Comparison of ENCODE assay signal across 8 cellular contexts in the genomic region with DNA sequence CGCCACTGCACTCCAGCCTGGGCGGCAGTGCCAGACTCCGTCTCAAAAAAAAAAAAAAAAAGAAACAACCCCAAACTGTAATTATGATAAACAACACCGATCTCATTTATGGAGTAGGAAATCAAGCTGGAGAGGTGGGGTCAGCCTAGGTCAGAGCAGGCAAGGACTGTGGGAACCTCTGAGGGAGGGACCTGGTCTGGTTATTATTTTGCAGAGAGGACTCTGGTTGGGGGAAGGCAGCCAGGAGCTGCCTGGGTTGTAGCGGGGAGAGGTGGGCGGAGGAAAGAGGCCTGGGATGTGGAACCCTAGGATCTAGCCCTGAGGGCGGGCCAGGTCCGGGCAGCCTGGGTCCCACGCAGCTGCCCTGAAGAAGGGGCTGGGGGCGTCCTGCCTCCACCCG. TPM values are rescaled to one million over a fixed set of nuclear protein-coding genes. Genes with fewer than 3 reads are reported as not detected.
DNase-seq lines count a peak whose midpoint lies in the region; ATAC-seq, FAIRE-seq and TF ChIP-seq lines count a peak whose summit lies in the region.

No MANE protein-coding gene starts in this region.

- TF ChIP-seq POLR2A in H1 (IDR thresholded peaks at IDR 0.05; ENCODE audit: control extremely low read depth in 1 of 2, low read depth in 2 of 2, low read length in 2 of 2), result no peak

- peak overlapping the region; percentile 52 to 66; a peak in 3 of 4 replicates for H3K4me2 ChIP-seq in H1 (ENCODE audit: insufficient read depth in 1 of 2, low read depth in 2 of 2, low read length in 2 of 2)

- CTCF ChIA-PET in CD8-positive, alpha-beta memory T cell (lab: Charles Lee), result interaction anchor here (0.7 to 2.3 kb wide), 14 partner anchors 9 to 223 kb away, joined by 3 to 9 read pairs (median 3); a partner anchor contains a TSS
- CTCF ChIA-PET in Panc1 (lab: Charles Lee) (interaction anchor here (0.7 to 1.0 kb wide), 3 partner anchors 65 to 147 kb away, joined by 3 to 4 read pairs (median 3); a partner anchor contains a TSS), H1 (lab: Charles Lee; ENCODE audit: partially characterized antibody) (interaction anchor here (0.7 to 8.0 kb wide), 24 partner anchors 9 to 145 kb away, joined by 3 to 75 read pairs (median 4); a partner anchor contains a TSS)

- TF ChIP-seq CTCF in Panc1 (IDR thresholded peaks at IDR 0.05) (no peak), H1 (IDR thresholded peaks at IDR 0.05; ENCODE audit: control extremely low read depth in 1 of 3, insufficient read depth in 1 of 3, low read depth in 1 of 3, low read length in 3 of 3) (no peak)

- H3K27me3 ChIP-seq in CD8-positive, alpha-beta memory T cell (ENCODE audit: insufficient read depth, low read length, poor library complexity, severe bottlenecking), result no peaks in the 10 kb centered on the region
- no peaks in the 10 kb centered on the region for H3K27me3 ChIP-seq in Panc1 (ENCODE audit: control insufficient read depth, insufficient read depth, low read length)
- peaks cover 0 to 24% (median 13%) of the 10 kb centered on the region in 4 experiments; a peak in 5 of 7 replicates for H3K27me3 ChIP-seq in H1 (replicated peaks in 1 of 4; ENCODE audit: control insufficient read depth in 3 of 4, extremely low read depth in 1 of 4, insufficient read depth in 3 of 4, low read length in 3 of 4)

- H3K9me3 Mint-ChIP-seq in CD8-positive, alpha-beta memory T cell, result no peaks in the 10 kb centered on the region
- no peaks in the 10 kb centered on the region for H3K9me3 Mint-ChIP-seq in naive thymus-derived CD8-positive, alpha-beta T cell

- in situ Hi-C loops in Panc1 (cut with HindIII; ENCODE audit: low pct_unique_long_range_greater_than_20kb, low sequenced_read_pairs), result no loop called here

- no peak for TF ChIP-seq RAD21 in H1 (IDR thresholded peaks at IDR 0.05 in 1 of 2, conservative IDR thresholded peaks at IDR 0.05 in 1 of 2; ENCODE audit: low read depth in 2 of 2, low read length in 2 of 2)

- no peaks in the 10 kb centered on the region for H3K79me1 ChIP-seq in H1 (ENCODE audit: low read depth, low read length)

- H2BK20ac ChIP-seq in H1 (ENCODE audit: low read length), result no peak overlapping the region

- H3K79me2 ChIP-seq in H1 (ENCODE audit: control insufficient read depth in 1 of 2, insufficient read depth in 2 of 2, low read length in 2 of 2), result no peaks in the 10 kb centered on the region

- H3K9me3 ChIP-seq in CD8-positive, alpha-beta memory T cell (ENCODE audit: low read length), result no peaks in the 10 kb centered on the region
- H3K9me3 ChIP-seq in Panc1 (ENCODE audit: control insufficient read depth, insufficient read depth, low read depth, low read length) (no peaks in the 10 kb centered on the region), H1 (ENCODE audit: insufficient read depth in 2 of 2, low read depth in 1 of 2, low read length in 1 of 2) (no peaks in the 10 kb centered on the region)

- H3K27ac Mint-ChIP-seq in CD8-positive, alpha-beta memory T cell, result peak overlapping the region in 3 of 8 donors; percentile 52 to 83 (median 83)
- peak overlapping the region in 8 of 10 donors; percentile 53 to 88 (median 74) for H3K27ac Mint-ChIP-seq in naive thymus-derived CD8-positive, alpha-beta T cell

- H3K23me2 ChIP-seq in H1 (ENCODE audit: low read depth, low read length), result no peaks in the 10 kb centered on the region

- no peak overlapping the region for H4K91ac ChIP-seq in H1 (replicated peaks; ENCODE audit: insufficient read length, low read length)

- no peak overlapping the region for H3K56ac ChIP-seq in H1 (replicated peaks; ENCODE audit: insufficient read length, low read depth, low read length)

- H3K36me3 Mint-ChIP-seq in CD8-positive, alpha-beta memory T cell, result no peaks in the 10 kb centered on the region
- H3K36me3 Mint-ChIP-seq in naive thymus-derived CD8-positive, alpha-beta T cell, result no peaks in the 10 kb centered on the region

- H4K8ac ChIP-seq in H1 (ENCODE audit: extremely low read depth, insufficient read depth, low read length), result no peak overlapping the region; the same call in 1 of the 2 replicates

- intact Hi-C loops in Panc1 (cut with micrococcal nuclease; ENCODE audit: unreplicated experiment), result no loop called here

- H3K4me1 Mint-ChIP-seq in CD8-positive, alpha-beta memory T cell, result peaks cover 2 to 4% (median 3%) of the 10 kb centered on the region in 3 donors
- H3K4me1 Mint-ChIP-seq in naive thymus-derived CD8-positive, alpha-beta T cell, result peaks cover 0 to 6% (median 2%) of the 10 kb centered on the region in 4 donors

- H3K27me3 Mint-ChIP-seq in CD8-positive, alpha-beta memory T cell, result peaks cover 3 to 8% of the 10 kb centered on the region in 2 donors
- peaks cover 0 to 9% (median 4%) of the 10 kb centered on the region in 5 donors for H3K27me3 Mint-ChIP-seq in naive thymus-derived CD8-positive, alpha-beta T cell

- H3K18ac ChIP-seq in H1 (ENCODE audit: extremely low read depth, low read length), result no peak overlapping the region

- 18% methylated on average over 6 of the region's 11 CpGs; no CpG with 5 or more reads in 1 of the 2 experiments for WGBS in H1 (ENCODE audit: extremely low coverage in 1 of 2, insufficient coverage in 1 of 2, insufficient read length in 1 of 2, insufficient replicate concordance in 2 of 2, low coverage in 1 of 2, low lambda C conversion rate in 2 of 2, missing lambda C conversion rate in 1 of 2), 2 experiments

- H2AK5ac ChIP-seq in H1 (ENCODE audit: low read depth, low read length), result no peak overlapping the region

- ATAC-seq in Panc1 (peak; percentile 76), GM18519 (IDR thresholded peaks at IDR 0.05; ENCODE audit: low FRiP score, unreplicated experiment) (no peak)
- ATAC-seq in naive thymus-derived CD8-positive, alpha-beta T cell, result peak; percentile 29 to 38

- H3K27ac ChIP-seq in CD8-positive, alpha-beta memory T cell (ENCODE audit: low read depth, low read length), result peak overlapping the region; percentile 38
- H3K27ac ChIP-seq in Panc1 (ENCODE audit: low read length), result peak overlapping the region; percentile 71
- H3K27ac ChIP-seq in H1 (ENCODE audit: low read depth, low read length), result no peak overlapping the region

- no peak overlapping the region for H2BK12ac ChIP-seq in H1 (ENCODE audit: low read depth, low read length)

- POLR2A ChIA-PET in CD8-positive, alpha-beta memory T cell (lab: Charles Lee), result interaction anchor here (0.6 kb wide), 1 partner anchor 30 kb away, joined by 6 read pairs; a partner anchor contains a TSS
- POLR2A ChIA-PET in Panc1 (lab: Charles Lee), result interaction anchor here (0.5 to 0.6 kb wide), 2 partner anchors 55 to 88 kb away, joined by 3 to 6 read pairs; no protein-coding TSS in a partner anchor
- POLR2A ChIA-PET in H1 (lab: Charles Lee; ENCODE audit: partially characterized antibody), result interaction anchor here (4.1 kb wide), 1 partner anchor 35 kb away, joined by 27 read pairs; a partner anchor contains a TSS
- POLR2A ChIA-PET in naive thymus-derived CD8-positive, alpha-beta T cell (lab: Charles Lee), result interaction anchor here (0.6 to 1.5 kb wide), 6 partner anchors 15 to 436 kb away, joined by 3 to 7 read pairs (median 3); a partner anchor contains a TSS

- peaks cover 4% of the 10 kb centered on the region for H3K4me1 ChIP-seq in CD8-positive, alpha-beta memory T cell (ENCODE audit: insufficient read depth, low read length)
- H3K4me1 ChIP-seq in Panc1 (ENCODE audit: control insufficient read depth, insufficient read depth, low read length) (peaks cover 8% of the 10 kb centered on the region), H1 (replicated peaks in 1 of 4; ENCODE audit: control insufficient read depth in 3 of 4, insufficient read depth in 4 of 4, low read length in 3 of 4) (peaks cover 0 to 14% (median 6%) of the 10 kb centered on the region in 4 experiments; a peak in 5 of 7 replicates)

- H2BK120ac ChIP-seq in H1 (replicated peaks; ENCODE audit: low read depth, low read length), result no peak overlapping the region

- DNase-seq in CD8-positive, alpha-beta memory T cell, result peak in 1 of 5 donors; percentile 19
- DNase-seq in HCEC 1CT, result peak; percentile 27
- no peak for DNase-seq in Panc1 (ENCODE audit: low read depth, low spot score)
- DNase-seq in H1 (ENCODE audit: low read depth in 1 of 2, low spot score in 2 of 2), result no peak
- DNase-seq in naive thymus-derived CD8-positive, alpha-beta T cell, result peak in 2 of 10 donors; percentile 5 to 17
- no peak for DNase-seq in NCI-H128 (lab: John Stamatoyannopoulos, UW; ENCODE audit: unreplicated experiment)
- no peak for DNase-seq in SHP77 treated with DMSO at 0.1 percent for 48 hours (lab: John Stamatoyannopoulos, UW)

- H4K20me1 ChIP-seq in H1 (replicated peaks in 1 of 2; ENCODE audit: control insufficient read depth in 1 of 2, insufficient read depth in 2 of 2, low read length in 2 of 2), result no peaks in the 10 kb centered on the region

- H3K4me3 Mint-ChIP-seq in CD8-positive, alpha-beta memory T cell, result peak overlapping the region; percentile 63 to 81 (median 78)
- H3K4me3 Mint-ChIP-seq in naive thymus-derived CD8-positive, alpha-beta T cell, result peak overlapping the region; percentile 67 to 89 (median 83)

- H3K36me3 ChIP-seq in CD8-positive, alpha-beta memory T cell (ENCODE audit: insufficient read depth, low read length), result no peaks in the 10 kb centered on the region
- H3K36me3 ChIP-seq in Panc1 (ENCODE audit: control insufficient read depth, insufficient read depth, low read length), result no peaks in the 10 kb centered on the region
- no peaks in the 10 kb centered on the region for H3K36me3 ChIP-seq in H1 (ENCODE audit: control insufficient read depth in 2 of 4, insufficient read depth in 4 of 4, low read length in 3 of 4)

- no peak overlapping the region for H2BK15ac ChIP-seq in H1 (ENCODE audit: low read length)

- FAIRE-seq in H1 (lab: Jason Lieb, UNC), result no peak

- no peak for TF ChIP-seq EP300 in H1 (IDR thresholded peaks at IDR 0.05; ENCODE audit: borderline replicate concordance in 1 of 2, low read depth in 2 of 2, low read length in 2 of 2)

- no peak overlapping the region for H3K4ac ChIP-seq in H1 (replicated peaks; ENCODE audit: insufficient read length, low read depth, low read length)

- no peak overlapping the region for H3K23ac ChIP-seq in H1 (ENCODE audit: insufficient read length)

- H3K14ac ChIP-seq in H1 (ENCODE audit: insufficient read length), result no peak overlapping the region

- BruUV-seq in Panc1 (replicated peaks; lab: Mats Ljungman, UMichigan), result no TSS peak

- H3K4me3 ChIP-seq in CD8-positive, alpha-beta memory T cell (ENCODE audit: low read length), result no peak overlapping the region
- H3K4me3 ChIP-seq in Panc1 (ENCODE audit: low read depth in 2 of 2, low read length in 2 of 2) (peak overlapping the region; percentile 43 to 62), H1 (ENCODE audit: extremely low read depth in 1 of 4, insufficient read depth in 2 of 4, low read depth in 3 of 4, low read length in 4 of 4) (peak overlapping the region; percentile 21 to 55 (median 36); a peak in 6 of 8 replicates)

- H2BK5ac ChIP-seq in H1 (ENCODE audit: low read depth, low read length), result no peak overlapping the region

- H2AFZ ChIP-seq in H1 (ENCODE audit: low read length), result no peak overlapping the region

- H4K5ac ChIP-seq in H1 (ENCODE audit: insufficient read length, low read depth, low read length), result no peak overlapping the region

- no peak overlapping the region for H3K9ac ChIP-seq in H1 (replicated peaks in 1 of 4; ENCODE audit: extremely low read depth in 1 of 4, low read depth in 3 of 4, low read length in 3 of 4)

RNA-seq across cellular contexts. Expression of a gene that starts 10.9 kb away (rescaled TPM):
- total RNA-seq in CD8-positive, alpha-beta memory T cell, result not detected
- not detected for polyA plus RNA-seq in CD8-positive, alpha-beta memory T cell
- total RNA-seq in Panc1 (2021; ENCODE audit: unreplicated experiment), result 3.3 TPM
- 2.3 TPM for polyA plus RNA-seq in Panc1 (2012; ENCODE audit: insufficient read length)
- total RNA-seq in H1 (2021; fragmentation: NEBNext Ultra II Directional; extraction: Animal tissue kit (Norgen Biotek cat#: 25700)), result 0.39 TPM in 1 of 2 replicates, not detected in the other
- polyA plus RNA-seq in H1 (2011; rRNA removed), result 0.36 and 0.63 TPM in 2 replicates
- 0.09 TPM for polyA plus RNA-seq in H1 (2011; cell fraction: cytosol; rRNA removed)
- 0.40 TPM for polyA plus RNA-seq in H1 (2011; cell fraction: nucleus; rRNA removed)
- polyA plus RNA-seq in H1 (2012, experiment 1 of 2), result 0.15 to 0.17 TPM in 2 of 4 replicates, not detected in the others
- polyA plus RNA-seq in H1 (2012, experiment 2 of 2), result not detected
- 0.26 TPM for polyA plus RNA-seq in H1 (2013, experiment 1 of 2)
- 0.18 TPM for polyA plus RNA-seq in H1 (2013, experiment 2 of 2)
- polyA minus RNA-seq in H1 (2011; rRNA and poly(A)+ RNA removed), result not detected in 2 replicates
- not detected for polyA minus RNA-seq in H1 (2011; cell fraction: cytosol; rRNA and poly(A)+ RNA removed)
- not detected for polyA minus RNA-seq in H1 (2011; cell fraction: nucleus; rRNA and poly(A)+ RNA removed)
- not detected for total RNA-seq in naive thymus-derived CD8-positive, alpha-beta T cell
- polyA plus RNA-seq in naive thymus-derived CD8-positive, alpha-beta T cell, result not detected

RNA-seq across cellular contexts. Expression of a gene that starts 13.9 kb away (rescaled TPM):
- 10 to 100 TPM; 20.4 TPM for total RNA-seq in CD8-positive, alpha-beta memory T cell
- 20.2 TPM for polyA plus RNA-seq in CD8-positive, alpha-beta memory T cell
- 25.3 TPM for total RNA-seq in Panc1 (2021; ENCODE audit: unreplicated experiment)
- polyA plus RNA-seq in Panc1 (2012; ENCODE audit: insufficient read length), result 44.3 TPM
- 28.2 and 34.1 TPM in 2 replicates for total RNA-seq in H1 (2021; fragmentation: NEBNext Ultra II Directional; extraction: Animal tissue kit (Norgen Biotek cat#: 25700))
- polyA plus RNA-seq in H1 (2011; rRNA removed), result 51.4 and 53.8 TPM in 2 replicates
- polyA plus RNA-seq in H1 (2011; cell fraction: cytosol; rRNA removed), result 42.6 TPM
- polyA plus RNA-seq in H1 (2011; cell fraction: nucleus; rRNA removed), result 40.0 TPM
- polyA plus RNA-seq in H1 (2012, experiment 1 of 2), result 21.6 to 38.9 TPM (median 38.0 TPM) in 4 replicates
- polyA plus RNA-seq in H1 (2012, experiment 2 of 2), result 60.9 TPM
- 27.6 TPM for polyA plus RNA-seq in H1 (2013, experiment 1 of 2)
- 28.2 TPM for polyA plus RNA-seq in H1 (2013, experiment 2 of 2)
- 29.0 and 33.9 TPM in 2 replicates for polyA minus RNA-seq in H1 (2011; rRNA and poly(A)+ RNA removed)
- polyA minus RNA-seq in H1 (2011; cell fraction: cytosol; rRNA and poly(A)+ RNA removed), result 23.3 TPM
- 20.6 TPM for polyA minus RNA-seq in H1 (2011; cell fraction: nucleus; rRNA and poly(A)+ RNA removed)
- total RNA-seq in naive thymus-derived CD8-positive, alpha-beta T cell, result 1 to 10 TPM; 9.9 to 10.0 TPM
- 10 to 100 TPM; 13.9 to 19.1 (median 16.2) TPM for polyA plus RNA-seq in naive thymus-derived CD8-positive, alpha-beta T cell

RNA-seq across cellular contexts. Expression of a gene that starts 25.4 kb away (rescaled TPM):
- total RNA-seq in CD8-positive, alpha-beta memory T cell, result under 1 TPM; 0.37 to 0.62 TPM
- polyA plus RNA-seq in CD8-positive, alpha-beta memory T cell, result not detected
- 0.26 TPM for total RNA-seq in Panc1 (2021; ENCODE audit: unreplicated experiment)
- not detected for polyA plus RNA-seq in Panc1 (2012; ENCODE audit: insufficient read length)
- total RNA-seq in H1 (2021; fragmentation: NEBNext Ultra II Directional; extraction: Animal tissue kit (Norgen Biotek cat#: 25700)), result 0.19 and 0.39 TPM in 2 replicates
- 0.08 and 0.24 TPM in 2 replicates for polyA plus RNA-seq in H1 (2011; rRNA removed)
- 0.21 TPM for polyA plus RNA-seq in H1 (2011; cell fraction: cytosol; rRNA removed)
- 0.56 TPM for polyA plus RNA-seq in H1 (2011; cell fraction: nucleus; rRNA removed)
- polyA plus RNA-seq in H1 (2012, experiment 1 of 2), result 0.23 to 0.62 TPM (median 0.42 TPM) in 4 replicates
- polyA plus RNA-seq in H1 (2012, experiment 2 of 2), result 0.16 TPM
- 0.14 TPM for polyA plus RNA-seq in H1 (2013, experiment 1 of 2)
- polyA plus RNA-seq in H1 (2013, experiment 2 of 2), result 0.20 TPM
- 0.69 TPM in 1 of 2 replicates, not detected in the other for polyA minus RNA-seq in H1 (2011; rRNA and poly(A)+ RNA removed)
- not detected for polyA minus RNA-seq in H1 (2011; cell fraction: cytosol; rRNA and poly(A)+ RNA removed)
- not detected for polyA minus RNA-seq in H1 (2011; cell fraction: nucleus; rRNA and poly(A)+ RNA removed)
- not detected for total RNA-seq in naive thymus-derived CD8-positive, alpha-beta T cell
- not detected for polyA plus RNA-seq in naive thymus-derived CD8-positive, alpha-beta T cell

RNA-seq across cellular contexts. Expression of a gene that starts 30.2 kb away (rescaled TPM):
- 100 to 1,000 TPM; 150 to 152 TPM for total RNA-seq in CD8-positive, alpha-beta memory T cell
- 236 TPM for polyA plus RNA-seq in CD8-positive, alpha-beta memory T cell
- 287 TPM for total RNA-seq in Panc1 (2021; ENCODE audit: unreplicated experiment)
- 493 TPM for polyA plus RNA-seq in Panc1 (2012; ENCODE audit: insufficient read length)
- 183 and 197 TPM in 2 replicates for total RNA-seq in H1 (2021; fragmentation: NEBNext Ultra II Directional; extraction: Animal tissue kit (Norgen Biotek cat#: 25700))
- 194 and 243 TPM in 2 replicates for polyA plus RNA-seq in H1 (2011; rRNA removed)
- polyA plus RNA-seq in H1 (2011; cell fraction: cytosol; rRNA removed), result 282 TPM
- 327 TPM for polyA plus RNA-seq in H1 (2011; cell fraction: nucleus; rRNA removed)
- 205 to 282 TPM (median 263 TPM) in 4 replicates for polyA plus RNA-seq in H1 (2012, experiment 1 of 2)
- 290 TPM for polyA plus RNA-seq in H1 (2012, experiment 2 of 2)
- 222 TPM for polyA plus RNA-seq in H1 (2013, experiment 1 of 2)
- polyA plus RNA-seq in H1 (2013, experiment 2 of 2), result 218 TPM
- polyA minus RNA-seq in H1 (2011; rRNA and poly(A)+ RNA removed), result 58.5 and 93.0 TPM in 2 replicates
- 204 TPM for polyA minus RNA-seq in H1 (2011; cell fraction: cytosol; rRNA and poly(A)+ RNA removed)
- 64.0 TPM for polyA minus RNA-seq in H1 (2011; cell fraction: nucleus; rRNA and poly(A)+ RNA removed)
- 10 to 100 TPM; 62.5 to 65.6 TPM for total RNA-seq in naive thymus-derived CD8-positive, alpha-beta T cell
- polyA plus RNA-seq in naive thymus-derived CD8-positive, alpha-beta T cell, result 100 to 1,000 TPM; 180 to 217 (median 187) TPM

RNA-seq across cellular contexts. Expression of a gene that starts 35.5 kb away (rescaled TPM):
- 1,000 to 10,000 TPM; 5,023 to 5,213 TPM for total RNA-seq in CD8-positive, alpha-beta memory T cell
- 5,049 TPM for polyA plus RNA-seq in CD8-positive, alpha-beta memory T cell
- 2,794 TPM for total RNA-seq in Panc1 (2021; ENCODE audit: unreplicated experiment)
- polyA plus RNA-seq in Panc1 (2012; ENCODE audit: insufficient read length), result 3,901 TPM
- total RNA-seq in H1 (2021; fragmentation: NEBNext Ultra II Directional; extraction: Animal tissue kit (Norgen Biotek cat#: 25700)), result 3,974 and 4,042 TPM in 2 replicates
- polyA plus RNA-seq in H1 (2011; rRNA removed), result 16,783 and 22,970 TPM in 2 replicates
- 11,248 TPM for polyA plus RNA-seq in H1 (2011; cell fraction: cytosol; rRNA removed)
- polyA plus RNA-seq in H1 (2011; cell fraction: nucleus; rRNA removed), result 10,145 TPM
- 3,762 to 6,877 TPM (median 6,536 TPM) in 4 replicates for polyA plus RNA-seq in H1 (2012, experiment 1 of 2)
- polyA plus RNA-seq in H1 (2012, experiment 2 of 2), result 9,397 TPM
- polyA plus RNA-seq in H1 (2013, experiment 1 of 2), result 5,116 TPM
- 5,274 TPM for polyA plus RNA-seq in H1 (2013, experiment 2 of 2)
- 2,903 and 3,451 TPM in 2 replicates for polyA minus RNA-seq in H1 (2011; rRNA and poly(A)+ RNA removed)
- 3,105 TPM for polyA minus RNA-seq in H1 (2011; cell fraction: cytosol; rRNA and poly(A)+ RNA removed)
- 2,164 TPM for polyA minus RNA-seq in H1 (2011; cell fraction: nucleus; rRNA and poly(A)+ RNA removed)
- total RNA-seq in naive thymus-derived CD8-positive, alpha-beta T cell, result 1,000 to 10,000 TPM; 3,016 to 3,025 TPM
- polyA plus RNA-seq in naive thymus-derived CD8-positive, alpha-beta T cell, result 1,000 to 10,000 TPM; 6,506 to 7,644 (median 7,481) TPM
